In the genomic region with DNA sequence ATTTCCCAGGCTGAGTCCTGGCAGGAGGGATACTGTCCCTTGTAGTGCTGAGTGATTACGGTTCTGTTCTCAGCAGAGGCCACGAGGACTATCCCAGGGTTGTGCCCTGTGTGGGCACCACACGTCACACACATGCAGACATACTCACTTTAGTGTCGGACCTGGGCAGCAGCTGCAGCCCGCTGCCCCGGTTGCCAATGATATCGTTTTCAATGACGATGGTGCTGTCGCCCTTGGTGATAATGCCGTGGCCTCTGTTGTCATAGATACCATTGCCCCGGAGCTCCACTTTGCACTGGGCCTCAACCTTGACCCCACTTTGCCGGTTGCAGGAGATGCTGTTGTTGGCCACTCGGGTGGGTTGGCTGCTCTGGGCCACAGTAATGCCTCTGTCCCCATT, we compare ENCODE assay signal across 31 cellular contexts.
"Had no signal": no experiment of that assay in that cellular context is flagged by ENCODE, and none has a peak within 500 bp of the region (broad histone marks: within the 10 kb centered on the region; RNA-seq: fewer than 3 reads in every experiment).

No MANE protein-coding gene starts in this region.

- H3K4me1 ChIP-seq: heart right ventricle, left lung, pancreas, prostate gland, sigmoid colon, spleen, testis, thyroid gland, transverse colon, upper lobe of left lung, vagina had no signal

- H3K9me3 ChIP-seq: heart right ventricle, left lung, mucosa of descending colon, pancreas, prostate gland, sigmoid colon, spleen, testis, thyroid gland, transverse colon, upper lobe of left lung, vagina had no signal

- H3K27ac Mint-ChIP-seq: naive thymus-derived CD4-positive, alpha-beta T cell; stimulated activated memory B cell treated with anti-CD40 and anti-IgM and Interleukin-4, amounts not matched to agents 10 μg/mL and 1 μg/mL and 100 μg/mL, for 72 hours; stimulated activated naive CD8-positive, alpha-beta T cell treated with anti-CD3 and anti-CD28 coated beads, Interleukin-15, amount 100 ng/mL, for 72 hours had no signal

- H3K27me3 Mint-ChIP-seq: naive thymus-derived CD4-positive, alpha-beta T cell; stimulated activated memory B cell treated with anti-CD40 and anti-IgM and Interleukin-4, amounts not matched to agents 10 μg/mL and 1 μg/mL and 100 μg/mL, for 72 hours; stimulated activated naive CD8-positive, alpha-beta T cell treated with anti-CD3 and anti-CD28 coated beads, Interleukin-15, amount 100 ng/mL, for 72 hours had no signal

- H3K4me3 ChIP-seq: heart right ventricle, left lung, lung, mucosa of descending colon, pancreas, prostate gland, sigmoid colon, spleen, testis, thyroid gland, transverse colon, upper lobe of left lung, vagina had no signal

- ATAC-seq: left colon; left lung; mucosa of descending colon; naive thymus-derived CD4-positive, alpha-beta T cell; natural killer cell treated with Interleukin-12 subunit alpha and Interleukin-12 subunit beta and Interleukin-15 and Interleukin-18, amount 100 ng/mL, for 72 hours; pancreas; stimulated activated memory B cell treated with anti-CD40 and anti-IgM and Interleukin-4, amounts not matched to agents 10 μg/mL and 1 μg/mL and 100 μg/mL, for 72 hours; stimulated activated naive CD8-positive, alpha-beta T cell treated with anti-CD3 and anti-CD28 coated beads, Interleukin-15, amount 100 ng/mL, for 72 hours had no signal

- H3K4me3 Mint-ChIP-seq: naive thymus-derived CD4-positive, alpha-beta T cell; natural killer cell treated with Interleukin-12 subunit alpha and Interleukin-12 subunit beta and Interleukin-15 and Interleukin-18, amount 100 ng/mL, for 72 hours; stimulated activated memory B cell treated with anti-CD40 and anti-IgM and Interleukin-4, amounts not matched to agents 10 μg/mL and 1 μg/mL and 100 μg/mL, for 72 hours; stimulated activated naive CD8-positive, alpha-beta T cell treated with anti-CD3 and anti-CD28 coated beads, Interleukin-15, amount 100 ng/mL, for 72 hours had no signal

- H3K27me3 ChIP-seq: heart right ventricle, left lung, pancreas, sigmoid colon, spleen, testis, thyroid gland, transverse colon, upper lobe of left lung, vagina had no signal

- H3K36me3 Mint-ChIP-seq: natural killer cell treated with Interleukin-12 subunit alpha and Interleukin-12 subunit beta and Interleukin-15 and Interleukin-18, amount 100 ng/mL, for 72 hours had no signal

- H3K4me1 Mint-ChIP-seq: stimulated activated naive CD8-positive, alpha-beta T cell treated with anti-CD3 and anti-CD28 coated beads, Interleukin-15, amount 100 ng/mL, for 72 hours had no signal

- H3K27ac ChIP-seq: heart right ventricle, left lung, pancreas, prostate gland, sigmoid colon, spleen, testis, thyroid gland, transverse colon, upper lobe of left lung, vagina had no signal

- H3K9me3 Mint-ChIP-seq: naive thymus-derived CD4-positive, alpha-beta T cell; natural killer cell treated with Interleukin-12 subunit alpha and Interleukin-12 subunit beta and Interleukin-15 and Interleukin-18, amount 100 ng/mL, for 72 hours; stimulated activated memory B cell treated with anti-CD40 and anti-IgM and Interleukin-4, amounts not matched to agents 10 μg/mL and 1 μg/mL and 100 μg/mL, for 72 hours; stimulated activated naive CD8-positive, alpha-beta T cell treated with anti-CD3 and anti-CD28 coated beads, Interleukin-15, amount 100 ng/mL, for 72 hours had no signal

- FAIRE-seq: keratinocyte, pancreas, small intestine had no signal

- DNase-seq: heart right ventricle; hippocampal formation; left colon; left lung; midbrain; mucosa of descending colon; naive thymus-derived CD4-positive, alpha-beta T cell; nucleus accumbens; retina; right cardiac atrium; sigmoid colon; small intestine; spleen; stimulated activated CD4-positive, alpha-beta T cell treated with anti-CD3 and anti-CD28 coated beads, Interleukin-1b, Interleukin-23, amount 100 ng/mL, for 48 hours; stimulated activated CD4-positive, alpha-beta T cell treated with anti-CD3 and anti-CD28 coated beads, Interleukin-2, amount 100 ng/mL, for 48 hours; stimulated activated CD4-positive, alpha-beta T cell treated with anti-CD3 and anti-CD28 coated beads, Interleukin-4, amount 100 ng/mL, for 4 hours; stimulated activated CD8-positive, alpha-beta memory T cell treated with anti-CD3 and anti-CD28 coated beads, Interleukin-4, amount 100 ng/mL, for 48 hours; stimulated activated naive CD4-positive, alpha-beta T cell treated with Interleukin-2 at 50 U/mL for 16 hours; stimulated activated naive CD8-positive, alpha-beta T cell treated with anti-CD3 and anti-CD28 coated beads, Interleukin-15, amount 100 ng/mL, for 72 hours; substantia nigra; testis; thyroid gland; transverse colon; upper lobe of left lung had no signal
